10 cellular contexts compared by ENCODE assay signal in genomic region chr11:35047179-35047578, GRCh38.
DNase-seq lines count a peak whose midpoint lies in the region; TF ChIP-seq lines count a peak whose summit lies in the region.
"Had no signal": no experiment of that assay in that cellular context is flagged by ENCODE, and none has a peak within 500 bp of the region (broad histone marks: within the 10 kb centered on the region; RNA-seq: fewer than 3 reads in every experiment).

No MANE protein-coding gene starts in this region.

- H3K4me3 ChIP-seq in CD4-positive, alpha-beta memory T cell (ENCODE audit: low read length in 2 of 2), result peak overlapping the region in 1 of 2 donors; percentile 17
- H3K4me3 ChIP-seq in NB4 (ENCODE audit: low read depth, low read length), result no peak overlapping the region
- H3K4me3 ChIP-seq in stomach, result no peak overlapping the region
- H3K4me3 ChIP-seq in uterus, result no peak overlapping the region

- peak overlapping the region; percentile 91 for H3K27ac ChIP-seq in CD4-positive, alpha-beta memory T cell (ENCODE audit: low read depth, low read length)
- H3K27ac ChIP-seq in stomach, result peak overlapping the region in 2 of 5 donors; percentile 24 to 33
- no peak overlapping the region for H3K27ac ChIP-seq in uterus

- TF ChIP-seq POLR2A in NB4 (IDR thresholded peaks at IDR 0.05; ENCODE audit: extremely low read depth, insufficient read length) (no peak), stomach (IDR thresholded peaks at IDR 0.05) (no peak), uterus (IDR thresholded peaks at IDR 0.05) (no peak)

- WGBS in stomach, 5 donors, result 67 to 95% (median 83%) methylated on average over 1 of the region's 1 CpG

- H3K4me1 ChIP-seq in CD4-positive, alpha-beta memory T cell (ENCODE audit: insufficient read depth, low read length), result peaks cover 87% of the 10 kb centered on the region
- H3K4me1 ChIP-seq in stomach, result peaks cover 0 to 47% (median 9%) of the 10 kb centered on the region in 4 donors
- no peaks in the 10 kb centered on the region for H3K4me1 ChIP-seq in uterus

- intact Hi-C loops in CD4-positive, alpha-beta memory T cell (cut with micrococcal nuclease), result loop anchor here (1.0 kb wide), 1 partner anchor 11 kb away; no protein-coding TSS in a partner anchor
- intact Hi-C loops in stomach (cut with DNase I; ENCODE audit: low total_unique reads) (no loop called here), uterus (cut with DNase I; ENCODE audit: low total_unique reads) (no loop called here)

- DNase-seq in CD4-positive, alpha-beta memory T cell, result peak; percentile 73 to 81 (median 77)
- DNase-seq in NB4 (ENCODE audit: low read depth), result peak; percentile 72
- peak; percentile 63 for DNase-seq in activated CD4-positive, alpha-beta memory T cell treated with anti-CD3 and anti-CD28 coated beads, Interleukin-2, amount 10 ng/mL, durations not matched to agents 7 days and 5 days
- peak; percentile 69 to 82 (median 77) for DNase-seq in immature natural killer cell
- DNase-seq in Ammon's horn (ENCODE audit: low spot score), result no peak
- DNase-seq in midbrain (lab: John Stamatoyannopoulos, UW), result no peak
- no peak for DNase-seq in stomach
- DNase-seq in uterus, result no peak
- DNase-seq: Calu3 had no signal

- H3K9me3 Mint-ChIP-seq in CD4-positive, alpha-beta memory T cell, result peaks cover 0 to 2% (median 0%) of the 10 kb centered on the region in 8 donors
- peaks cover 18% of the 10 kb centered on the region for H3K9me3 Mint-ChIP-seq in activated CD4-positive, alpha-beta memory T cell treated with anti-CD3 and anti-CD28 coated beads, Interleukin-2, amount 10 ng/mL, durations not matched to agents 7 days and 5 days
- no peaks in the 10 kb centered on the region for H3K9me3 Mint-ChIP-seq in immature natural killer cell

- H3K4me1 Mint-ChIP-seq in CD4-positive, alpha-beta memory T cell, result peaks cover 63 to 93% (median 79%) of the 10 kb centered on the region in 4 donors
- peaks cover 74% of the 10 kb centered on the region for H3K4me1 Mint-ChIP-seq in activated CD4-positive, alpha-beta memory T cell treated with anti-CD3 and anti-CD28 coated beads, Interleukin-2, amount 10 ng/mL, durations not matched to agents 7 days and 5 days
- H3K4me1 Mint-ChIP-seq in immature natural killer cell, result peaks cover 74 to 80% of the 10 kb centered on the region in 2 donors

- H3K36me3 ChIP-seq in CD4-positive, alpha-beta memory T cell (ENCODE audit: insufficient read depth, low read length), result no peaks in the 10 kb centered on the region
- H3K36me3 ChIP-seq in stomach, result no peaks in the 10 kb centered on the region
- H3K36me3 ChIP-seq in uterus, result no peaks in the 10 kb centered on the region

- H3K36me3 Mint-ChIP-seq in CD4-positive, alpha-beta memory T cell, result peaks cover 2 to 3% of the 10 kb centered on the region in 2 donors
- peaks cover 48% of the 10 kb centered on the region for H3K36me3 Mint-ChIP-seq in activated CD4-positive, alpha-beta memory T cell treated with anti-CD3 and anti-CD28 coated beads, Interleukin-2, amount 10 ng/mL, durations not matched to agents 7 days and 5 days (ENCODE audit: low read depth)
- H3K36me3 Mint-ChIP-seq in immature natural killer cell, result no peaks in the 10 kb centered on the region

- POLR2A ChIA-PET in CD4-positive, alpha-beta memory T cell (lab: Charles Lee; ENCODE audit: partially characterized antibody), result interaction anchor here (0.6 to 8.2 kb wide), 25 partner anchors 8 to 287 kb away, joined by 3 to 253 read pairs (median 5); partner anchors contain the start of gene CD44
- POLR2A ChIA-PET in activated CD4-positive, alpha-beta memory T cell treated with anti-CD3 and anti-CD28 coated beads, Interleukin-2, amount 10 ng/mL, durations not matched to agents 7 days and 5 days (lab: Charles Lee), result interaction anchor here (0.8 to 5.2 kb wide), 24 partner anchors 11 to 188 kb away, joined by 3 to 41 read pairs (median 4); no protein-coding TSS in a partner anchor

- peak overlapping the region; percentile 96 to 100 (median 100) for H3K27ac Mint-ChIP-seq in CD4-positive, alpha-beta memory T cell
- H3K27ac Mint-ChIP-seq in activated CD4-positive, alpha-beta memory T cell treated with anti-CD3 and anti-CD28 coated beads, Interleukin-2, amount 10 ng/mL, durations not matched to agents 7 days and 5 days, result peak overlapping the region; percentile 74
- peak overlapping the region; percentile 96 to 100 (median 100) for H3K27ac Mint-ChIP-seq in immature natural killer cell
- H3K27ac Mint-ChIP-seq: nephron had no signal

- TF ChIP-seq CTCF in NB4 (IDR thresholded peaks at IDR 0.05; ENCODE audit: low read depth, low read length), result no peak
- no peak for TF ChIP-seq CTCF in stomach (IDR thresholded peaks at IDR 0.05)
- TF ChIP-seq CTCF in uterus (IDR thresholded peaks at IDR 0.05), result no peak

- no peaks in the 10 kb centered on the region for H3K9me3 ChIP-seq in CD4-positive, alpha-beta memory T cell (ENCODE audit: control insufficient read depth in 1 of 2, low read length in 2 of 2)
- H3K9me3 ChIP-seq in stomach, result no peaks in the 10 kb centered on the region
- H3K9me3 ChIP-seq in uterus, result no peaks in the 10 kb centered on the region

- peak overlapping the region in 7 of 8 donors; percentile 47 to 84 (median 65) for H3K4me3 Mint-ChIP-seq in CD4-positive, alpha-beta memory T cell
- H3K4me3 Mint-ChIP-seq in activated CD4-positive, alpha-beta memory T cell treated with anti-CD3 and anti-CD28 coated beads, Interleukin-2, amount 10 ng/mL, durations not matched to agents 7 days and 5 days, result no peak overlapping the region
- H3K4me3 Mint-ChIP-seq in immature natural killer cell, result peak overlapping the region; percentile 2 to 65 (median 53)
- H3K4me3 Mint-ChIP-seq: nephron had no signal

- no peak for TF ChIP-seq EP300 in stomach (IDR thresholded peaks at IDR 0.05)

- no peaks in the 10 kb centered on the region for H3K27me3 Mint-ChIP-seq in CD4-positive, alpha-beta memory T cell
- H3K27me3 Mint-ChIP-seq in activated CD4-positive, alpha-beta memory T cell treated with anti-CD3 and anti-CD28 coated beads, Interleukin-2, amount 10 ng/mL, durations not matched to agents 7 days and 5 days, result peaks cover 4% of the 10 kb centered on the region
- peaks cover 6 to 16% (median 10%) of the 10 kb centered on the region in 3 donors for H3K27me3 Mint-ChIP-seq in immature natural killer cell (ENCODE audit: low read depth in 3 of 3)

- H3K27me3 ChIP-seq in CD4-positive, alpha-beta memory T cell (ENCODE audit: insufficient read depth, low read length), result no peaks in the 10 kb centered on the region
- H3K27me3 ChIP-seq in stomach, result no peaks in the 10 kb centered on the region
- no peaks in the 10 kb centered on the region for H3K27me3 ChIP-seq in uterus

- CTCF ChIA-PET in CD4-positive, alpha-beta memory T cell (lab: Charles Lee; ENCODE audit: partially characterized antibody), result interaction anchor here (0.5 to 4.6 kb wide), 24 partner anchors 9 to 344 kb away, joined by 3 to 15 read pairs (median 4); partner anchors contain the start of gene CD44
- CTCF ChIA-PET in activated CD4-positive, alpha-beta memory T cell treated with anti-CD3 and anti-CD28 coated beads, Interleukin-2, amount 10 ng/mL, durations not matched to agents 7 days and 5 days (lab: Charles Lee), result interaction anchor here (0.7 to 1.9 kb wide), 6 partner anchors 12 to 117 kb away, joined by 3 to 11 read pairs (median 3); no protein-coding TSS in a partner anchor

Comparison
In these comparisons a context has a peak if more than half of its experiments do, and no peak if none do; other contexts are left out.
1. DNase-seq: peak in CD4-positive, alpha-beta memory T cell (5 of 5), NB4 (single experiment), activated CD4-positive, alpha-beta memory T cell treated with anti-CD3 and anti-CD28 coated beads, Interleukin-2, amount 10 ng/mL, durations not matched to agents 7 days and 5 days (single experiment) and immature natural killer cell (3 of 3); none in Ammon's horn (single experiment), midbrain (single experiment), stomach (single experiment) and uterus (0 of 2).
2. Peak in every context shown above with its lines, with median percentiles within 50 percentile points of each other: H3K27ac Mint-ChIP-seq.